ENCODE assay signal across 23 cellular contexts in genomic region chr4:169208516-169208915, GRCh38.
A peak's percentile ranks its signal among the peaks of the same experiment; 100 is the strongest.
DNase-seq lines count a peak whose midpoint lies in the region; ATAC-seq and TF ChIP-seq lines count a peak whose summit lies in the region.
"Had no signal": no experiment of that assay in that cellular context is flagged by ENCODE, and none has a peak within 500 bp of the region (broad histone marks: within the 10 kb centered on the region; RNA-seq: fewer than 3 reads in every experiment).

No MANE protein-coding gene starts in this region.

- H3T11ph ChIP-seq in H9 (ENCODE audit: low read length), result no peak overlapping the region

- no peaks in the 10 kb centered on the region for H3K79me1 ChIP-seq in H9 (ENCODE audit: insufficient read depth, low read depth, low read length, poor library complexity, severe bottlenecking)

- in situ Hi-C loops in GM13976 (cut with MboI; ENCODE audit: low sequenced_read_pairs, unreplicated experiment), result no loop called here

- no peak for TF ChIP-seq POLR2A in adrenal gland (IDR thresholded peaks at IDR 0.05)

- no peaks in the 10 kb centered on the region; the same call in 1 of the 2 replicates for H3K27me3 Mint-ChIP-seq in H9 (ENCODE audit: low read depth)
- H3K27me3 Mint-ChIP-seq: CD4-positive, CD25-positive, alpha-beta regulatory T cell had no signal

- H3K9me3 Mint-ChIP-seq in H9, result peaks cover 3 to 4% of the 10 kb centered on the region in 2 experiments; a peak in 3 of 5 replicates
- H3K9me3 Mint-ChIP-seq: T-cell had no signal

- no peak overlapping the region for H2BK12ac ChIP-seq in H9 (ENCODE audit: insufficient read length, low read depth, low read length)

- H3K36me3 Mint-ChIP-seq in H9 (ENCODE audit: insufficient read depth in 1 of 3, low read depth in 3 of 3), result peaks cover 4 to 9% (median 5%) of the 10 kb centered on the region in 3 experiments
- H3K36me3 Mint-ChIP-seq: CD4-positive, CD25-positive, alpha-beta regulatory T cell; T-cell had no signal

- no CpG with 5 or more reads among the region's 1 CpG for WGBS in H9 (ENCODE audit: extremely low coverage, insufficient read length, low lambda C conversion rate)
- 96 to 100% (median 97%) methylated on average over 1 of the region's 1 CpG for WGBS in adrenal gland, 4 donors

- H3K9me3 ChIP-seq in H9 (ENCODE audit: control insufficient read depth, low read depth, low read length), result no peaks in the 10 kb centered on the region
- H3K9me3 ChIP-seq in osteoblast (ENCODE audit: low read depth, low read length), result no peaks in the 10 kb centered on the region
- H3K9me3 ChIP-seq in tibial artery, result no peaks in the 10 kb centered on the region
- no peaks in the 10 kb centered on the region for H3K9me3 ChIP-seq in adrenal gland (replicated peaks in 1 of 3)
- H3K9me3 ChIP-seq: thyroid gland had no signal

- DNase-seq in H9 (no peak), foreskin fibroblast (peak; percentile 57 to 79), osteoblast (ENCODE audit: insufficient read length, low spot score, missing footprints) (peak; percentile 15), tibial artery (no peak), adrenal gland (no peak), GM13976 (ENCODE audit: low spot score) (no peak)
- DNase-seq: activated CD4-positive, alpha-beta T cell treated with anti-CD3 and anti-CD28 coated beads, Interleukin-2, amount 50 U/mL, for 1 hour; activated CD8-positive, alpha-beta memory T cell treated with anti-CD3 and anti-CD28 coated beads, Interleukin-2, amount 50 U/mL, for 48 hours; activated effector memory CD4-positive, alpha-beta T cell treated with Interleukin-2 at 50 U/mL for 16 hours; CD4-positive, CD25-positive, alpha-beta regulatory T cell; DMS153; erythroblast; midbrain; NCI-H146; OCI-M1; SHP77 treated with DMSO at 0.1 percent for 48 hours; small intestine; stimulated activated CD4-positive, alpha-beta T cell treated with anti-CD3 and anti-CD28 coated beads, Interleukin-2, amount 100 ng/mL, for 48 hours; stimulated activated naive CD8-positive, alpha-beta T cell treated with anti-CD3 and anti-CD28 coated beads, Interleukin-15, Interleukin-2, amounts not matched to agents 100 U/mL and 50 U/mL, for 24 hours; T-cell; thyroid gland had no signal

- H3K4me1 Mint-ChIP-seq in H9, result peaks cover 22 to 24% of the 10 kb centered on the region in 2 experiments
- H3K4me1 Mint-ChIP-seq: CD4-positive, CD25-positive, alpha-beta regulatory T cell had no signal

- no peak overlapping the region for H4K8ac ChIP-seq in H9 (replicated peaks; ENCODE audit: insufficient read length, low read depth, low read length)

- no peak overlapping the region for H3K18ac ChIP-seq in H9 (ENCODE audit: insufficient read length, low read depth, low read length)

- H4K20me1 ChIP-seq in H9 (ENCODE audit: control insufficient read depth, insufficient read depth, insufficient read length), result no peaks in the 10 kb centered on the region
- H4K20me1 ChIP-seq in osteoblast (ENCODE audit: insufficient read depth, low read length), result peaks cover 39% of the 10 kb centered on the region

- no peak overlapping the region for H2AK5ac ChIP-seq in H9 (ENCODE audit: insufficient read length, low read length)

- no peaks in the 10 kb centered on the region for H3K4me1 ChIP-seq in H9 (ENCODE audit: insufficient read depth, low read length)
- peaks cover 68% of the 10 kb centered on the region for H3K4me1 ChIP-seq in osteoblast (ENCODE audit: insufficient read depth, low read length)
- peaks cover 0 to 62% (median 19%) of the 10 kb centered on the region in 4 donors for H3K4me1 ChIP-seq in tibial artery
- peaks cover 4 to 19% of the 10 kb centered on the region in 2 donors for H3K4me1 ChIP-seq in adrenal gland (replicated peaks in 1 of 2)

- H2AFZ ChIP-seq in H9 (ENCODE audit: low read length) (no peak overlapping the region), osteoblast (ENCODE audit: low read length) (no peak overlapping the region)

- H2BK20ac ChIP-seq in H9 (ENCODE audit: low read depth, low read length, poor library complexity, severe bottlenecking), result no peak overlapping the region

- H3K23ac ChIP-seq in H9 (ENCODE audit: insufficient read length, low read depth, low read length), result no peak overlapping the region

- H3K56ac ChIP-seq in H9 (ENCODE audit: insufficient read length, low read depth, low read length), result no peak overlapping the region

- no peak overlapping the region for H3K4me3 Mint-ChIP-seq in H9
- H3K4me3 Mint-ChIP-seq: CD4-positive, CD25-positive, alpha-beta regulatory T cell; T-cell had no signal

- no peak overlapping the region for H3K9ac ChIP-seq in H9 (ENCODE audit: extremely low read depth, insufficient read length, low read length)

- intact Hi-C loops in tibial artery (cut with DNase I; ENCODE audit: low total_unique reads), result no loop called here
- intact Hi-C loops in adrenal gland (cut with DNase I), result no loop called here

- H3K79me2 ChIP-seq in H9 (ENCODE audit: insufficient read depth, low read length) (no peaks in the 10 kb centered on the region; the same call in 1 of the 2 replicates), osteoblast (ENCODE audit: insufficient read depth, low read length) (peaks cover 91% of the 10 kb centered on the region)

- no peak overlapping the region for H3K14ac ChIP-seq in H9 (ENCODE audit: insufficient read depth, low read length)

- peak overlapping the region; percentile 45 to 83 (median 68); a peak in 5 of 7 replicates for H3K27ac Mint-ChIP-seq in H9
- H3K27ac Mint-ChIP-seq: CD4-positive, CD25-positive, alpha-beta regulatory T cell; T-cell had no signal

- H3K4me3 ChIP-seq in foreskin fibroblast (ENCODE audit: low read depth in 1 of 2, low read length in 2 of 2) (no peak overlapping the region), osteoblast (ENCODE audit: insufficient read depth, low read length) (no peak overlapping the region), tibial artery (no peak overlapping the region), adrenal gland (no peak overlapping the region)
- H3K4me3 ChIP-seq: thyroid gland had no signal

- H3K36me3 ChIP-seq in osteoblast (ENCODE audit: insufficient read depth, low read length) (peaks cover 5% of the 10 kb centered on the region), tibial artery (no peaks in the 10 kb centered on the region), adrenal gland (replicated peaks in 1 of 2) (no peaks in the 10 kb centered on the region)
- H3K36me3 ChIP-seq: thyroid gland had no signal

- H4K91ac ChIP-seq in H9 (ENCODE audit: insufficient read length, low read depth, low read length), result no peak overlapping the region

- TF ChIP-seq CTCF in H9 (conservative IDR thresholded peaks at IDR 0.05) (no peak), VCaP (conservative IDR thresholded peaks at IDR 0.05) (no peak), foreskin fibroblast (IDR thresholded peaks at IDR 0.05; ENCODE audit: low read depth, low read length) (no peak), osteoblast (IDR thresholded peaks at IDR 0.05; ENCODE audit: extremely low read depth, low read depth, low read length) (no peak), tibial artery (IDR thresholded peaks at IDR 0.05) (no peak), adrenal gland (IDR thresholded peaks at IDR 0.05) (no peak), GM13976 (IDR thresholded peaks at IDR 0.05; ENCODE audit: borderline replicate concordance, control extremely low read depth, extremely low read depth, insufficient read depth, missing control alignments) (no peak)

- no peak overlapping the region for H4K5ac ChIP-seq in H9 (ENCODE audit: insufficient read length, low read depth, low read length)

- H2BK15ac ChIP-seq in H9 (ENCODE audit: low read depth, low read length), result no peak overlapping the region

- no peaks in the 10 kb centered on the region for H3K23me2 ChIP-seq in H9 (ENCODE audit: insufficient read length, low read depth, low read length, poor library complexity, severe bottlenecking)

- H3K27ac ChIP-seq in H9 (ENCODE audit: insufficient read length, low read depth, low read length) (no peak overlapping the region), VCaP (0 out of 2 replicates have a peak overlapping the region, but pooled peaks have one; percentile 14), osteoblast (ENCODE audit: low read depth, low read length) (peak overlapping the region; percentile 34), tibial artery (no peak overlapping the region), adrenal gland (no peak overlapping the region)
- H3K27ac ChIP-seq: thyroid gland had no signal

- ATAC-seq in HG03354 (IDR thresholded peaks at IDR 0.05; ENCODE audit: poor library complexity, severe bottlenecking, unreplicated experiment), result no peak
- ATAC-seq: stimulated activated naive CD8-positive, alpha-beta T cell treated with anti-CD3 and anti-CD28 coated beads, Interleukin-15, Interleukin-2, amounts not matched to agents 100 U/mL and 50 U/mL, for 24 hours; T-cell had no signal

- no peak overlapping the region for H3K4ac ChIP-seq in H9 (ENCODE audit: low read depth, low read length)

- H3K27me3 ChIP-seq in H9 (ENCODE audit: insufficient read depth, low read length) (no peaks in the 10 kb centered on the region), osteoblast (ENCODE audit: insufficient read depth, low read length) (no peaks in the 10 kb centered on the region), tibial artery (no peaks in the 10 kb centered on the region), adrenal gland (no peaks in the 10 kb centered on the region)
- H3K27me3 ChIP-seq: thyroid gland had no signal

- no peak overlapping the region for H3K4me2 ChIP-seq in H9 (ENCODE audit: insufficient read depth, insufficient read length, low read length)
- no peak overlapping the region for H3K4me2 ChIP-seq in osteoblast (ENCODE audit: insufficient read depth, low read length)

- H2BK5ac ChIP-seq in H9 (ENCODE audit: insufficient read length, low read length), result no peak overlapping the region

- no peak overlapping the region for H2BK120ac ChIP-seq in H9 (ENCODE audit: low read depth, low read length, poor library complexity, severe bottlenecking)

Comparison
In these comparisons a context has a peak if more than half of its experiments do, and no peak if none do; other contexts are left out.
1. DNase-seq: peak in foreskin fibroblast (2 of 2) and osteoblast (single experiment); none in H9 (single experiment), tibial artery (0 of 2), adrenal gland (0 of 7) and GM13976 (single experiment).
2. H3K27ac ChIP-seq: peak in VCaP (single experiment) and osteoblast (single experiment); none in H9 (single experiment), tibial artery (0 of 2) and adrenal gland (0 of 5).